In the genomic region with DNA sequence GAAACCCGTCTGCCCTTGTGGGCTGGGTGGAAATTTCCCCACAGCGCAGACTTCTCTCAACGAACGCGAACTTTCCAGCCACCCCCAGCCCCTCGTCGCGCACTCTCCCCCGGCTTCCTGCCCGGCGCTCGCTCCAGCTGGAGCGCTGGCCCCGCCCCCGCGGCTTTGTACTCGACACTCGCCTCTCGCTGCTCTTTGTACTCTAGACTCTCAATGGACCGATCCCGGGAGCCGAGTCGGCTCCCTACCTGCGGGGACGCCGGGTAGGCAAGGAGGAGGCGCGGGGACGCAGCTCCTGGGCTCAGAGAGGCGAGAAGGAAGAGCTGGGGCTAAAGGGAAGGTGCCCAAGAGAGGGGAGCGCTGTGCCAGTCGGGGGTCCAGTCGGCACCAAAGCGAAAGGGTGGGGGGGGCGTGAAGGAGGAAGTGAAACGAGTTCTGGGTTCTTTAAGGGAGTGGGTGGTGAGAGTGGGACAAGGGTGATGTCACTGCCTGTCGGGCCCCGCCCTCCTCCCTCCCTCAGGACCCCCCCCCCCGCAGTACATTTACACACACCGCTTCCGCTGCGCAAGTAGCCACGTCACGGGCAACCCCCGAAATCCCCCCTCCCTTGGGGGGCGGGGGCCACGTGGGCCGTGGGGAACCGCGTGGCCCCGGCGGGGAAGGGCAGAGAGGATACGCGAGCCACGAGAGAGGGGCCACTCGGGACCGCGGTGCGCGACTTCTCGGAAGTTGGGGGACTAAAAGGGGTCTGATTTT, we compare ENCODE assay signal across 8 cellular contexts. TPM values are rescaled to one million over a fixed set of nuclear protein-coding genes. Genes with fewer than 3 reads are reported as not detected.
DNase-seq lines count a peak whose midpoint lies in the region; FAIRE-seq and TF ChIP-seq lines count a peak whose summit lies in the region.

No MANE protein-coding gene starts in this region.

- H3K27me3 ChIP-seq in A673 (replicated peaks; ENCODE audit: insufficient read depth, low read depth, low read length, poor library complexity) (no peaks in the 10 kb centered on the region), OCI-LY3 (ENCODE audit: low read depth, low read length) (no peaks in the 10 kb centered on the region), mononuclear cell (ENCODE audit: insufficient read depth, low read length) (no peaks in the 10 kb centered on the region)

- peaks cover 64% of the 10 kb centered on the region for H3K79me2 ChIP-seq in OCI-LY3 (ENCODE audit: low read length)

- H3K36me3 ChIP-seq in A673 (ENCODE audit: insufficient read depth, low read length, poor library complexity, severe bottlenecking) (peaks cover 35% of the 10 kb centered on the region), OCI-LY3 (replicated peaks; ENCODE audit: low read depth, low read length) (peaks cover 8% of the 10 kb centered on the region)

- H3K27ac ChIP-seq in A673 (ENCODE audit: low read depth, low read length, poor library complexity, severe bottlenecking) (peak overlapping the region; percentile 97), OCI-LY3 (ENCODE audit: low read length) (peak overlapping the region; percentile 98)

- H3K4me2 ChIP-seq in OCI-LY3 (ENCODE audit: low read length) = peak overlapping the region; percentile 96

- H3K9me3 ChIP-seq in A673 (ENCODE audit: low read depth, low read length, poor library complexity, severe bottlenecking) (no peaks in the 10 kb centered on the region), OCI-LY3 (ENCODE audit: insufficient read depth, low read length) (no peaks in the 10 kb centered on the region), mononuclear cell (ENCODE audit: low read depth, low read length) (no peaks in the 10 kb centered on the region)

- H3K4me1 ChIP-seq in A673 (ENCODE audit: insufficient read depth, low read length, poor library complexity, severe bottlenecking) (peaks cover 34% of the 10 kb centered on the region), OCI-LY3 (ENCODE audit: low read length) (peaks cover 34% of the 10 kb centered on the region), mononuclear cell (ENCODE audit: insufficient read depth, low read length) (peaks cover 51% of the 10 kb centered on the region)

- TF ChIP-seq CTCF in A673 (conservative IDR thresholded peaks at IDR 0.05; ENCODE audit: low read depth, low read length) (no peak), OCI-LY3 (IDR thresholded peaks at IDR 0.05; ENCODE audit: low read depth, low read length) (no peak), epithelial cell of esophagus (IDR thresholded peaks at IDR 0.05; ENCODE audit: insufficient read depth, low read depth, low read length, missing control alignments) (no peak)

- in situ Hi-C loops in GM18951 (cut with MboI; ENCODE audit: low sequenced_read_pairs, unreplicated experiment) = no loop called here

- H3K4me3 ChIP-seq in A673 (ENCODE audit: low read depth, low read length, poor library complexity, severe bottlenecking) (peak overlapping the region; percentile 81), OCI-LY3 (ENCODE audit: low read length) (peak overlapping the region; percentile 88), epithelial cell of esophagus (ENCODE audit: low read length) (peak overlapping the region; percentile 87), mononuclear cell (ENCODE audit: low read length) (peak overlapping the region; percentile 84)

- no peak overlapping the region for H2AFZ ChIP-seq in OCI-LY3 (ENCODE audit: low read depth, low read length)

- peak; percentile 83 for FAIRE-seq in HTR-8/SVneo (lab: Jason Lieb, UNC)

- peak; percentile 90 for DNase-seq in A673 (ENCODE audit: low spot score)
- peak; percentile 78 for DNase-seq in HTR-8/SVneo (ENCODE audit: insufficient read length, low spot score)
- peak; percentile 93 for DNase-seq in activated T-cell treated with anti-CD3 and anti-CD28 coated beads for 4 hours
- peak; percentile 88 for DNase-seq in epithelial cell of esophagus (ENCODE audit: low read depth)
- peak; percentile 82 to 88 for DNase-seq in stimulated activated CD8-positive, alpha-beta memory T cell treated with anti-CD3 and anti-CD28 coated beads, Interleukin-15, amount 100 ng/mL, for 48 hours (ENCODE audit: low read depth in 2 of 2)

- peaks cover 39% of the 10 kb centered on the region for H4K20me1 ChIP-seq in OCI-LY3 (ENCODE audit: insufficient read depth, low read length)

- CTCF ChIA-PET in A673 (lab: Charles Lee) = interaction anchor here (0.6 to 1.4 kb wide), 2 partner anchors 11 to 100 kb away, joined by 3 read pairs; no protein-coding TSS in a partner anchor

- BruUV-seq in A673 (replicated peaks; lab: Mats Ljungman, UMichigan) = TSS peak; percentile 34

- H3K9ac ChIP-seq in OCI-LY3 (ENCODE audit: low read length) = peak overlapping the region; percentile 99

- POLR2A ChIA-PET in A673 (lab: Charles Lee; ENCODE audit: low non-redundant PET) = no interaction called here

- TF ChIP-seq POLR2A in GM18951 (IDR thresholded peaks at IDR 0.05; ENCODE audit: extremely low read depth, insufficient read depth, insufficient read length) = peak; percentile 68

- intact Hi-C loops in A673 (cut with micrococcal nuclease; ENCODE audit: unreplicated experiment) = loop anchor here (5.0 kb wide), 1 partner anchor 379 kb away; no protein-coding TSS in a partner anchor

RNA-seq across cellular contexts. Expression of a gene that starts 9.7 kb away (rescaled TPM):
- total RNA-seq in A673 (2021) (46.8 and 51.1 TPM in 2 replicates), mononuclear cell (88.1 TPM)

RNA-seq across cellular contexts. Expression of a gene that starts 11.2 kb away (rescaled TPM):
- total RNA-seq in A673 (2021) (1.7 and 3.0 TPM in 2 replicates), mononuclear cell (8.5 TPM)

RNA-seq across cellular contexts. Expression of a gene that starts 13.6 kb away (rescaled TPM):
- total RNA-seq in A673 (2021) (64.3 and 67.7 TPM in 2 replicates), mononuclear cell (14.0 TPM)

RNA-seq across cellular contexts. Expression of a gene that starts 14.1 kb away (rescaled TPM):
- total RNA-seq in A673 (2021) (16.9 and 18.7 TPM in 2 replicates), mononuclear cell (8.8 TPM)

RNA-seq across cellular contexts. Expression of a gene that starts 44.9 kb away (rescaled TPM):
- 249 and 264 TPM in 2 replicates for total RNA-seq in A673 (2021)
- total RNA-seq in mononuclear cell = 96.4 TPM

Comparison
In these comparisons a context has a peak if more than half of its experiments do, and no peak if none do; other contexts are left out.
1. Peak in every context shown above with its lines: DNase-seq, H3K4me3 ChIP-seq and H3K27ac ChIP-seq.